Comparison of ENCODE assay signal across 1 cellular context in genomic region chr2:219498280-219499057, GRCh38.
TF ChIP-seq lines count a peak whose summit lies in the region.

Gene GMPPA (plus strand): TSS chr2:219498891. CDS start chr2:219499976, 1,085 bp downstream.

TF ChIP-seq in HepG2, 621 proteins besides CTCF, POLR2A, EP300 and RAD21 (continued from another document and continues in another):
- TF ChIP-seq, protein P1, sequence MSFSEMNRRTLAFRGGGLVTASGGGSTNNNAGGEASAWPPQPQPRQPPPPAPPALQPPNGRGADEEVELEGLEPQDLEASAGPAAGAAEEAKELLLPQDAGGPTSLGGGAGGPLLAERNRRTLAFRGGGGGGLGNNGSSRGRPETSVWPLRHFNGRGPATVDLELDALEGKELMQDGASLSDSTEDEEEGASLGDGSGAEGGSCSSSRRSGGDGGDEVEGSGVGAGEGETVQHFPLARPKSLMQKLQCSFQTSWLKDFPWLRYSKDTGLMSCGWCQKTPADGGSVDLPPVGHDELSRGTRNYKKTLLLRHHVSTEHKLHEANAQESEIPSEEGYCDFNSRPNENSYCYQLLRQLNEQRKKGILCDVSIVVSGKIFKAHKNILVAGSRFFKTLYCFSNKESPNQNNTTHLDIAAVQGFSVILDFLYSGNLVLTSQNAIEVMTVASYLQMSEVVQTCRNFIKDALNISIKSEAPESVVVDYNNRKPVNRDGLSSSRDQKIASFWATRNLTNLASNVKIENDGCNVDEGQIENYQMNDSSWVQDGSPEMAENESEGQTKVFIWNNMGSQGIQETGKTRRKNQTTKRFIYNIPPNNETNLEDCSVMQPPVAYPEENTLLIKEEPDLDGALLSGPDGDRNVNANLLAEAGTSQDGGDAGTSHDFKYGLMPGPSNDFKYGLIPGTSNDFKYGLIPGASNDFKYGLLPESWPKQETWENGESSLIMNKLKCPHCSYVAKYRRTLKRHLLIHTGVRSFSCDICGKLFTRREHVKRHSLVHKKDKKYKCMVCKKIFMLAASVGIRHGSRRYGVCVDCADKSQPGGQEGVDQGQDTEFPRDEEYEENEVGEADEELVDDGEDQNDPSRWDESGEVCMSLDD (CRISPR knock-in tag; IDR thresholded peaks at IDR 0.05; ENCODE audit: borderline replicate concordance) = 0 out of 2 replicates have a peak, but pooled peaks have one; percentile 3
- TF ChIP-seq, protein P2, sequence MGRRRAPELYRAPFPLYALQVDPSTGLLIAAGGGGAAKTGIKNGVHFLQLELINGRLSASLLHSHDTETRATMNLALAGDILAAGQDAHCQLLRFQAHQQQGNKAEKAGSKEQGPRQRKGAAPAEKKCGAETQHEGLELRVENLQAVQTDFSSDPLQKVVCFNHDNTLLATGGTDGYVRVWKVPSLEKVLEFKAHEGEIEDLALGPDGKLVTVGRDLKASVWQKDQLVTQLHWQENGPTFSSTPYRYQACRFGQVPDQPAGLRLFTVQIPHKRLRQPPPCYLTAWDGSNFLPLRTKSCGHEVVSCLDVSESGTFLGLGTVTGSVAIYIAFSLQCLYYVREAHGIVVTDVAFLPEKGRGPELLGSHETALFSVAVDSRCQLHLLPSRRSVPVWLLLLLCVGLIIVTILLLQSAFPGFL (CRISPR knock-in tag; IDR thresholded peaks at IDR 0.05) = peak; percentile 84; the same call in 1 of the 2 replicates
- TF ChIP-seq KDM6A (CRISPR knock-in tag; IDR thresholded peaks at IDR 0.05; ENCODE audit: low read depth) = no peak
- peak; percentile 51; the same call in 1 of the 2 replicates for TF ChIP-seq ZSCAN5A (CRISPR knock-in tag; IDR thresholded peaks at IDR 0.05; ENCODE audit: borderline replicate concordance)
- TF ChIP-seq SP140L (CRISPR knock-in tag; IDR thresholded peaks at IDR 0.05; ENCODE audit: borderline replicate concordance) = 0 out of 2 replicates have a peak, but pooled peaks have one; percentile 14
- no peak for TF ChIP-seq PCBP1 (IDR thresholded peaks at IDR 0.05; ENCODE audit: borderline replicate concordance, low read depth, low read length)
- peak; percentile 23; the same call in 1 of the 2 replicates for TF ChIP-seq ZNF547 (CRISPR knock-in tag; IDR thresholded peaks at IDR 0.05)
- TF ChIP-seq KDM4B (CRISPR knock-in tag; IDR thresholded peaks at IDR 0.05) = peak; percentile 14; the same call in 1 of the 2 replicates
- TF ChIP-seq SALL1 (CRISPR knock-in tag; IDR thresholded peaks at IDR 0.05) = peak; percentile 50
- TF ChIP-seq, protein P3, sequence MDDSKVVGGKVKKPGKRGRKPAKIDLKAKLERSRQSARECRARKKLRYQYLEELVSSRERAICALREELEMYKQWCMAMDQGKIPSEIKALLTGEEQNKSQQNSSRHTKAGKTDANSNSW (CRISPR knock-in tag; IDR thresholded peaks at IDR 0.05; ENCODE audit: borderline replicate concordance) = peak; percentile 48; the same call in 1 of the 2 replicates
- TF ChIP-seq HIC2 (CRISPR knock-in tag; IDR thresholded peaks at IDR 0.05; ENCODE audit: low read depth) = no peak
- TF ChIP-seq, protein P4, sequence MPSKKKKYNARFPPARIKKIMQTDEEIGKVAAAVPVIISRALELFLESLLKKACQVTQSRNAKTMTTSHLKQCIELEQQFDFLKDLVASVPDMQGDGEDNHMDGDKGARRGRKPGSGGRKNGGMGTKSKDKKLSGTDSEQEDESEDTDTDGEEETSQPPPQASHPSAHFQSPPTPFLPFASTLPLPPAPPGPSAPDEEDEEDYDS (CRISPR knock-in tag; IDR thresholded peaks at IDR 0.05) = peak; percentile 95
- no peak; the same call in 1 of the 2 replicates for TF ChIP-seq ZNF251 (CRISPR knock-in tag; IDR thresholded peaks at IDR 0.05)
- TF ChIP-seq, protein P5, sequence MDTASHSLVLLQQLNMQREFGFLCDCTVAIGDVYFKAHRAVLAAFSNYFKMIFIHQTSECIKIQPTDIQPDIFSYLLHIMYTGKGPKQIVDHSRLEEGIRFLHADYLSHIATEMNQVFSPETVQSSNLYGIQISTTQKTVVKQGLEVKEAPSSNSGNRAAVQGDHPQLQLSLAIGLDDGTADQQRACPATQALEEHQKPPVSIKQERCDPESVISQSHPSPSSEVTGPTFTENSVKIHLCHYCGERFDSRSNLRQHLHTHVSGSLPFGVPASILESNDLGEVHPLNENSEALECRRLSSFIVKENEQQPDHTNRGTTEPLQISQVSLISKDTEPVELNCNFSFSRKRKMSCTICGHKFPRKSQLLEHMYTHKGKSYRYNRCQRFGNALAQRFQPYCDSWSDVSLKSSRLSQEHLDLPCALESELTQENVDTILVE (CRISPR knock-in tag; IDR thresholded peaks at IDR 0.05) = no peak
- TF ChIP-seq YEATS4 (CRISPR knock-in tag; IDR thresholded peaks at IDR 0.05; ENCODE audit: borderline replicate concordance) = peak; percentile 45; the same call in 1 of the 2 replicates
- TF ChIP-seq ZNF142 (CRISPR knock-in tag; IDR thresholded peaks at IDR 0.05) = no peak
- peak; percentile 4; the same call in 1 of the 2 replicates for TF ChIP-seq GZF1 (CRISPR knock-in tag; IDR thresholded peaks at IDR 0.05)
- TF ChIP-seq ZNF878 (CRISPR knock-in tag; IDR thresholded peaks at IDR 0.05) = peak; percentile 88; the same call in 1 of the 2 replicates
- no peak; the same call in none of the 2 replicates for TF ChIP-seq DZIP1 (CRISPR knock-in tag; IDR thresholded peaks at IDR 0.05)
- no peak for TF ChIP-seq ZNF7 (CRISPR knock-in tag; IDR thresholded peaks at IDR 0.05)
- TF ChIP-seq SIN3A (IDR thresholded peaks at IDR 0.05; ENCODE audit: borderline replicate concordance, low read depth, low read length) = peak; percentile 93
- TF ChIP-seq, protein P6, sequence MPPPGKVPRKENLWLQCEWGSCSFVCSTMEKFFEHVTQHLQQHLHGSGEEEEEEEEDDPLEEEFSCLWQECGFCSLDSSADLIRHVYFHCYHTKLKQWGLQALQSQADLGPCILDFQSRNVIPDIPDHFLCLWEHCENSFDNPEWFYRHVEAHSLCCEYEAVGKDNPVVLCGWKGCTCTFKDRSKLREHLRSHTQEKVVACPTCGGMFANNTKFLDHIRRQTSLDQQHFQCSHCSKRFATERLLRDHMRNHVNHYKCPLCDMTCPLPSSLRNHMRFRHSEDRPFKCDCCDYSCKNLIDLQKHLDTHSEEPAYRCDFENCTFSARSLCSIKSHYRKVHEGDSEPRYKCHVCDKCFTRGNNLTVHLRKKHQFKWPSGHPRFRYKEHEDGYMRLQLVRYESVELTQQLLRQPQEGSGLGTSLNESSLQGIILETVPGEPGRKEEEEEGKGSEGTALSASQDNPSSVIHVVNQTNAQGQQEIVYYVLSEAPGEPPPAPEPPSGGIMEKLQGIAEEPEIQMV (CRISPR knock-in tag; IDR thresholded peaks at IDR 0.05; ENCODE audit: low read depth) = no peak
- no peak; the same call in 1 of the 2 replicates for TF ChIP-seq ZNF451 (CRISPR knock-in tag; IDR thresholded peaks at IDR 0.05)
- TF ChIP-seq, protein P7, sequence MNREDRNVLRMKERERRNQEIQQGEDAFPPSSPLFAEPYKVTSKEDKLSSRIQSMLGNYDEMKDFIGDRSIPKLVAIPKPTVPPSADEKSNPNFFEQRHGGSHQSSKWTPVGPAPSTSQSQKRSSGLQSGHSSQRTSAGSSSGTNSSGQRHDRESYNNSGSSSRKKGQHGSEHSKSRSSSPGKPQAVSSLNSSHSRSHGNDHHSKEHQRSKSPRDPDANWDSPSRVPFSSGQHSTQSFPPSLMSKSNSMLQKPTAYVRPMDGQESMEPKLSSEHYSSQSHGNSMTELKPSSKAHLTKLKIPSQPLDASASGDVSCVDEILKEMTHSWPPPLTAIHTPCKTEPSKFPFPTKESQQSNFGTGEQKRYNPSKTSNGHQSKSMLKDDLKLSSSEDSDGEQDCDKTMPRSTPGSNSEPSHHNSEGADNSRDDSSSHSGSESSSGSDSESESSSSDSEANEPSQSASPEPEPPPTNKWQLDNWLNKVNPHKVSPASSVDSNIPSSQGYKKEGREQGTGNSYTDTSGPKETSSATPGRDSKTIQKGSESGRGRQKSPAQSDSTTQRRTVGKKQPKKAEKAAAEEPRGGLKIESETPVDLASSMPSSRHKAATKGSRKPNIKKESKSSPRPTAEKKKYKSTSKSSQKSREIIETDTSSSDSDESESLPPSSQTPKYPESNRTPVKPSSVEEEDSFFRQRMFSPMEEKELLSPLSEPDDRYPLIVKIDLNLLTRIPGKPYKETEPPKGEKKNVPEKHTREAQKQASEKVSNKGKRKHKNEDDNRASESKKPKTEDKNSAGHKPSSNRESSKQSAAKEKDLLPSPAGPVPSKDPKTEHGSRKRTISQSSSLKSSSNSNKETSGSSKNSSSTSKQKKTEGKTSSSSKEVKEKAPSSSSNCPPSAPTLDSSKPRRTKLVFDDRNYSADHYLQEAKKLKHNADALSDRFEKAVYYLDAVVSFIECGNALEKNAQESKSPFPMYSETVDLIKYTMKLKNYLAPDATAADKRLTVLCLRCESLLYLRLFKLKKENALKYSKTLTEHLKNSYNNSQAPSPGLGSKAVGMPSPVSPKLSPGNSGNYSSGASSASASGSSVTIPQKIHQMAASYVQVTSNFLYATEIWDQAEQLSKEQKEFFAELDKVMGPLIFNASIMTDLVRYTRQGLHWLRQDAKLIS (CRISPR knock-in tag; IDR thresholded peaks at IDR 0.05) = no peak
- peak; percentile 77 for TF ChIP-seq ZNF44 (CRISPR knock-in tag; IDR thresholded peaks at IDR 0.05)
- TF ChIP-seq PHF8 (CRISPR knock-in tag; IDR thresholded peaks at IDR 0.05) = peak; percentile 64
- TF ChIP-seq, protein P8, sequence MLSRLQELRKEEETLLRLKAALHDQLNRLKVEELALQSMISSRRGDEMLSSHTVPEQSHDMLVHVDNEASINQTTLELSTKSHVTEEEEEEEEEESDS (CRISPR knock-in tag; IDR thresholded peaks at IDR 0.05; ENCODE audit: borderline replicate concordance) = no peak
- no peak for TF ChIP-seq NBN (conservative IDR thresholded peaks at IDR 0.05)
